Comparison of ENCODE assay signal across 22 cellular contexts in genomic region chr10:5265139-5265538, GRCh38.
"Had no signal": no experiment of that assay in that cellular context is flagged by ENCODE, and none has a peak within 500 bp of the region (broad histone marks: within the 10 kb centered on the region; RNA-seq: fewer than 3 reads in every experiment).

No MANE protein-coding gene starts in this region.

- H3K4me3 ChIP-seq: MG63 had no signal

- H3K27ac ChIP-seq: RWPE1 had no signal

- DNase-seq: IMR-90, Karpas-422, KG1, MG63, NCI-H1092, NCI-H1105 treated with DMSO at 0.1 percent for 48 hours, NCI-H1417 treated with DMSO at 0.1 percent for 48 hours, NCI-H146, NCI-H1694 treated with DMSO at 0.1 percent for 48 hours, NCI-H1930, NCI-H2081, NCI-H2171, NCI-H226, NCI-H446, NCI-H510A, NCI-H524 treated with DMSO at 0.1 percent for 48 hours, NCI-H69, NCI-H774, SHP77, SK-N-SH, SW 1271 had no signal

- H3K27me3 ChIP-seq: MG63 had no signal

- H3K36me3 ChIP-seq: MG63 had no signal
